ENCODE assay signal across 8 cellular contexts in genomic region chr12:120581998-120582397, GRCh38. TPM values are rescaled to one million over a fixed set of nuclear protein-coding genes. Genes with fewer than 3 reads are reported as not detected.
A peak's percentile ranks its signal among the peaks of the same experiment; 100 is the strongest.
DNase-seq lines count a peak whose midpoint lies in the region; ATAC-seq, FAIRE-seq and TF ChIP-seq lines count a peak whose summit lies in the region.

No MANE protein-coding gene starts in this region.

- H3K79me2 ChIP-seq in astrocyte (ENCODE audit: insufficient read depth, low read length) = peaks cover 19% of the 10 kb centered on the region

- peaks cover 11% of the 10 kb centered on the region for H4K20me1 ChIP-seq in astrocyte (ENCODE audit: insufficient read depth, low read length)

- peak overlapping the region; percentile 98 for H3K4me3 Mint-ChIP-seq in stimulated activated naive CD8-positive, alpha-beta T cell treated with anti-CD3 and anti-CD28 coated beads, Interleukin-15, Interleukin-2, amounts not matched to agents 100 ng/mL and 50 ng/mL, for 24 hours
- peak overlapping the region; percentile 96 for H3K4me3 Mint-ChIP-seq in astrocyte (ENCODE audit: unreplicated experiment)

- H3K36me3 ChIP-seq in astrocyte (ENCODE audit: insufficient read depth, low read length) = peaks cover 20% of the 10 kb centered on the region
- H3K36me3 ChIP-seq in mesodermal cell (ENCODE audit: control insufficient read depth, insufficient read depth, low read length) = peaks cover 26% of the 10 kb centered on the region

- H3K4me1 ChIP-seq in astrocyte (ENCODE audit: insufficient read depth, low read length) (peaks cover 16% of the 10 kb centered on the region), mesodermal cell (ENCODE audit: control insufficient read depth, insufficient read depth, low read length, poor library complexity, severe bottlenecking) (peaks cover 4% of the 10 kb centered on the region)

- no peak for DNase-seq in stimulated activated naive CD8-positive, alpha-beta T cell treated with anti-CD3 and anti-CD28 coated beads, Interleukin-15, Interleukin-2, amounts not matched to agents 100 U/mL and 50 U/mL, for 24 hours
- no peak for DNase-seq in astrocyte (ENCODE audit: low read depth)
- DNase-seq in NCI-H526 treated with DMSO at 0.1 percent for 48 hours (lab: John Stamatoyannopoulos, UW) = no peak
- DNase-seq in NCI-H146 (lab: John Stamatoyannopoulos, UW) = no peak

- peaks cover 14% of the 10 kb centered on the region for H3K27me3 Mint-ChIP-seq in stimulated activated naive CD8-positive, alpha-beta T cell treated with anti-CD3 and anti-CD28 coated beads, Interleukin-15, Interleukin-2, amounts not matched to agents 100 ng/mL and 50 ng/mL, for 24 hours
- H3K27me3 Mint-ChIP-seq in astrocyte (ENCODE audit: low read depth, unreplicated experiment) = peaks cover 21% of the 10 kb centered on the region

- peaks cover 28% of the 10 kb centered on the region for H3K36me3 Mint-ChIP-seq in stimulated activated naive CD8-positive, alpha-beta T cell treated with anti-CD3 and anti-CD28 coated beads, Interleukin-15, Interleukin-2, amounts not matched to agents 100 ng/mL and 50 ng/mL, for 24 hours (ENCODE audit: low read depth)
- peaks cover 7% of the 10 kb centered on the region for H3K36me3 Mint-ChIP-seq in astrocyte (ENCODE audit: low read depth, unreplicated experiment)

- H3K9me3 ChIP-seq in astrocyte (ENCODE audit: insufficient read depth, low read depth, low read length) (no peaks in the 10 kb centered on the region), mesodermal cell (ENCODE audit: control insufficient read depth, low read length) (no peaks in the 10 kb centered on the region)

- H3K9ac ChIP-seq in astrocyte (ENCODE audit: low read length) = peak overlapping the region; percentile 90

- peak overlapping the region; percentile 90 for H3K27ac Mint-ChIP-seq in stimulated activated naive CD8-positive, alpha-beta T cell treated with anti-CD3 and anti-CD28 coated beads, Interleukin-15, Interleukin-2, amounts not matched to agents 100 ng/mL and 50 ng/mL, for 24 hours
- peak overlapping the region; percentile 79 for H3K27ac Mint-ChIP-seq in astrocyte (ENCODE audit: unreplicated experiment)

- peak overlapping the region; percentile 80 for H3K4me3 ChIP-seq in astrocyte (ENCODE audit: insufficient read depth, low read depth, low read length)
- peak overlapping the region; percentile 83 for H3K4me3 ChIP-seq in mesodermal cell (ENCODE audit: extremely low read depth, insufficient read depth, low read length, poor library complexity, severe bottlenecking)

- H3K27ac ChIP-seq in astrocyte (ENCODE audit: low read depth, low read length) (peak overlapping the region; percentile 20), mesodermal cell (ENCODE audit: low read depth, low read length, severe bottlenecking) (no peak overlapping the region)

- no peak for ATAC-seq in stimulated activated naive CD8-positive, alpha-beta T cell treated with anti-CD3 and anti-CD28 coated beads, Interleukin-15, Interleukin-2, amounts not matched to agents 100 U/mL and 50 U/mL, for 24 hours
- ATAC-seq in GM18498 (IDR thresholded peaks at IDR 0.05; ENCODE audit: unreplicated experiment) (no peak), GM19023 (IDR thresholded peaks at IDR 0.05; ENCODE audit: unreplicated experiment) (no peak)

- H3K9me3 Mint-ChIP-seq in stimulated activated naive CD8-positive, alpha-beta T cell treated with anti-CD3 and anti-CD28 coated beads, Interleukin-15, Interleukin-2, amounts not matched to agents 100 ng/mL and 50 ng/mL, for 24 hours = no peaks in the 10 kb centered on the region
- no peaks in the 10 kb centered on the region for H3K9me3 Mint-ChIP-seq in astrocyte (ENCODE audit: unreplicated experiment)

- H2AFZ ChIP-seq in astrocyte (ENCODE audit: low read depth, low read length) = peak overlapping the region; percentile 78

- whole genome bisulfite sequencing in mesodermal cell (ENCODE audit: insufficient coverage in 2 of 2), 2 experiments = 50 to 87% methylated on average over 2 to 3 of the region's 9 CpGs

- peak overlapping the region; percentile 99 for H3K4me2 ChIP-seq in astrocyte (ENCODE audit: low read length)

- H3K4me1 Mint-ChIP-seq in stimulated activated naive CD8-positive, alpha-beta T cell treated with anti-CD3 and anti-CD28 coated beads, Interleukin-15, Interleukin-2, amounts not matched to agents 100 ng/mL and 50 ng/mL, for 24 hours (ENCODE audit: low read depth) = peaks cover 44% of the 10 kb centered on the region
- H3K4me1 Mint-ChIP-seq in astrocyte (ENCODE audit: low read depth, unreplicated experiment) = peaks cover 2% of the 10 kb centered on the region

- peaks cover 6% of the 10 kb centered on the region for H3K27me3 ChIP-seq in astrocyte (ENCODE audit: insufficient read depth, low read length)

- no peak for TF ChIP-seq CTCF in astrocyte (IDR thresholded peaks at IDR 0.05; ENCODE audit: insufficient read depth, low read depth, low read length)

- FAIRE-seq in astrocyte (lab: Jason Lieb, UNC) = no peak

RNA-seq across cellular contexts. Expression of gene POP5, which starts 0.8 kb away (rescaled TPM):
- 31.3 and 36.0 TPM in 2 replicates for total RNA-seq in astrocyte
- 23.1 TPM for polyA plus RNA-seq in mesodermal cell (2013, experiment 1 of 2)
- polyA plus RNA-seq in mesodermal cell (2013, experiment 2 of 2) = 20.9 TPM

RNA-seq across cellular contexts. Expression of gene RNF10, which starts 47.8 kb away (rescaled TPM):
- 181 and 185 TPM in 2 replicates for total RNA-seq in astrocyte
- polyA plus RNA-seq in mesodermal cell (2013, experiment 1 of 2) = 119 TPM
- 116 TPM for polyA plus RNA-seq in mesodermal cell (2013, experiment 2 of 2)

RNA-seq across cellular contexts. Expression of gene COQ5, which starts 53.0 kb away (rescaled TPM):
- total RNA-seq in astrocyte = 22.9 and 23.4 TPM in 2 replicates
- polyA plus RNA-seq in mesodermal cell (2013, experiment 1 of 2) = 54.7 TPM
- 54.7 TPM for polyA plus RNA-seq in mesodermal cell (2013, experiment 2 of 2)

RNA-seq across cellular contexts. Expression of gene CABP1, which starts 58.4 kb away (rescaled TPM):
- 0.19 and 0.30 TPM in 2 replicates for total RNA-seq in astrocyte
- polyA plus RNA-seq in mesodermal cell (2013, experiment 1 of 2) = 0.66 TPM
- polyA plus RNA-seq in mesodermal cell (2013, experiment 2 of 2) = 0.35 TPM
